ENCODE assay signal across 8 cellular contexts in the genomic region with DNA sequence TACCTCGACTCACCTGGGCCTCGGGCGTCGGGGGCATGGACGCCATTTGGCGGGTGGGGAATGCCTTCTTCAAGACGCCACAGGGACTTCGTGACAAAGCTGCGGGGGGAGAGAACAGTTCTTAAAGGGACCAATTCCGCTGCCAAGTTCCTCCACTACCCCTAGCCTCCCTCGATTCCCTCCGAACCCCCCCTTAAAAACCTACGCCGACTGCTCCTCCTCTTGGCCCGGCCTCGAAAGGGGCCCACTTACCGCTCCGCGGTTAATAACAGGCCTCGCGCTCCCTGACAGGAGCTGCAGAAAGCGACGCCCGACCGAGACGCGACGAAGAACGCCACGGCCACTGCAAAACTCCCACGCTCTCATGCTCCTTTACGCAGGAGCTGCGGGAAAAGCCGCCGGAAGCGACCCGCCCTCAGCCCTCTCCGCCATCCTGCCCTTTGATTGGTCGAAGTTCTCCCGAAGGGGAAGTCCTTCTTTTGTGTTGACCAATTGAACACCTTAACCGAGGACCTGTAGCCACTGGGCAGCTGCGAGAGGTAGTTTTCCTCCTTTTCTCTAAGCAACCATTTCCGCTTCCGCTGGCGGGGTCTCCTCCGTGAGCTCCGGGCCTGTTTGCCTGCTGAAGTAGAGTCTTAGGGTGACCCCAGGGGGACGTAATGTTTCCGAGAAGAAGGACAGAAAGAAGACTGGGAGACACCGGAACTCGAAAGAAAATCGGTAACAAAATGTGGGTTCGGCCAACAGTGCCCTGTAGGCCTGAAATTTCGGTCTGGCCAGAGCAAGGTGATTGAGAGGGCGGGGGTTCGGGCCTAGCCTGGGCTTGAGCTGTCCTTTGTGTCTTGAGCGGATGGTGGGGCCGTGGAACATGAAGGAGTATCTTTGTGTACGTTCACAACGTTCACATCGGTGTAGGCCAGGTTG. TPM values are rescaled to one million over a fixed set of nuclear protein-coding genes. Genes with fewer than 3 reads are reported as not detected.
DNase-seq lines count a peak whose midpoint lies in the region; ATAC-seq and TF ChIP-seq lines count a peak whose summit lies in the region.

Gene NAA60, plus strand, starts transcription at position 573 of the 924 bp plus-strand sequence. CDS start 32,548 bp downstream, outside the sequence.
A gene with protein sequence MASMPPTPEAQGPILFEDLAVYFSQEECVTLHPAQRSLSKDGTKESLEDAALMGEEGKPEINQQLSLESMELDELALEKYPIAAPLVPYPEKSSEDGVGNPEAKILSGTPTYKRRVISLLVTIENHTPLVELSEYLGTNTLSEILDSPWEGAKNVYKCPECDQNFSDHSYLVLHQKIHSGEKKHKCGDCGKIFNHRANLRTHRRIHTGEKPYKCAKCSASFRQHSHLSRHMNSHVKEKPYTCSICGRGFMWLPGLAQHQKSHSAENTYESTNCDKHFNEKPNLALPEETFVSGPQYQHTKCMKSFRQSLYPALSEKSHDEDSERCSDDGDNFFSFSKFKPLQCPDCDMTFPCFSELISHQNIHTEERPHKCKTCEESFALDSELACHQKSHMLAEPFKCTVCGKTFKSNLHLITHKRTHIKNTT (minus strand): TSS at position 397 of the 924 bp plus-strand sequence. CDS start 351 bp downstream, at position 46.

- peak within 1 kb of the TSS; percentile 69 for H3K27ac ChIP-seq in KOPT-K1 (ENCODE audit: low read depth, low read length, poor library complexity, severe bottlenecking)
- H3K27ac ChIP-seq in SJCRH30: peak within 1 kb of the TSS; percentile 62
- peak within 1 kb of the TSS; percentile 83 for H3K27ac ChIP-seq in neutrophil

- H3K36me3 Mint-ChIP-seq in activated naive CD4-positive, alpha-beta T cell treated with anti-CD3 and anti-CD28 coated beads, Interleukin-2, amount 10 ng/mL, durations not matched to agents 7 days and 5 days: peaks cover 42% of the 10 kb centered on the region

- no peaks in the 10 kb centered on the region for H3K27me3 Mint-ChIP-seq in activated naive CD4-positive, alpha-beta T cell treated with anti-CD3 and anti-CD28 coated beads, Interleukin-2, amount 10 ng/mL, durations not matched to agents 7 days and 5 days

- peak within 1 kb of the TSS; percentile 95 for H3K4me3 Mint-ChIP-seq in activated naive CD4-positive, alpha-beta T cell treated with anti-CD3 and anti-CD28 coated beads, Interleukin-2, amount 10 ng/mL, durations not matched to agents 7 days and 5 days

- peak within 1 kb of the TSS; percentile 96 for H3K27ac Mint-ChIP-seq in activated naive CD4-positive, alpha-beta T cell treated with anti-CD3 and anti-CD28 coated beads, Interleukin-2, amount 10 ng/mL, durations not matched to agents 7 days and 5 days

- no peak for TF ChIP-seq CTCF in neutrophil (IDR thresholded peaks at IDR 0.05)

- H3K9me3 Mint-ChIP-seq in activated naive CD4-positive, alpha-beta T cell treated with anti-CD3 and anti-CD28 coated beads, Interleukin-2, amount 10 ng/mL, durations not matched to agents 7 days and 5 days: peaks cover 27% of the 10 kb centered on the region

- H3K4me1 ChIP-seq in SJCRH30: no peaks in the 10 kb centered on the region
- H3K4me1 ChIP-seq in neutrophil (ENCODE audit: control insufficient read depth in 1 of 2, insufficient read depth in 1 of 2, low read depth in 1 of 2, low read length in 1 of 2): peaks cover 14 to 16% of the 10 kb centered on the region in 2 experiments

- peak; percentile 90 for DNase-seq in DMS153 (lab: John Stamatoyannopoulos, UW)
- DNase-seq in SJCRH30: peak; percentile 88 to 89
- DNase-seq in activated naive CD4-positive, alpha-beta T cell treated with anti-CD3 and anti-CD28 coated beads, Interleukin-2, amount 10 ng/mL, durations not matched to agents 7 days and 5 days: peak; percentile 84
- peak; percentile 89 for DNase-seq in germinal center (ENCODE audit: low spot score)
- peak; percentile 91 for DNase-seq in superior temporal gyrus (ENCODE audit: extremely low spot score)

- H3K36me3 ChIP-seq in KOPT-K1 (ENCODE audit: insufficient read depth, low read length): peaks cover 35% of the 10 kb centered on the region
- peaks cover 6% of the 10 kb centered on the region; the same call in 1 of the 2 replicates for H3K36me3 ChIP-seq in SJCRH30
- H3K36me3 ChIP-seq in neutrophil: peaks cover 4% of the 10 kb centered on the region

- H3K4me3 ChIP-seq in SJCRH30: peak within 1 kb of the TSS; percentile 78
- H3K4me3 ChIP-seq in neutrophil (ENCODE audit: low read depth in 1 of 2, low read length in 1 of 2): peak within 1 kb of the TSS; percentile 67 to 71

- CTCF ChIA-PET in activated naive CD4-positive, alpha-beta T cell treated with anti-CD3 and anti-CD28 coated beads, Interleukin-2, amount 10 ng/mL, durations not matched to agents 7 days and 5 days (lab: Charles Lee): interaction anchor here (1.0 to 1.4 kb wide), 2 partner anchors 14 to 30 kb away, joined by 3 to 6 read pairs; no protein-coding TSS in a partner anchor

- ATAC-seq in GM21717 (IDR thresholded peaks at IDR 0.05; ENCODE audit: unreplicated experiment): peak; percentile 87

- peaks cover 23% of the 10 kb centered on the region for H3K4me1 Mint-ChIP-seq in activated naive CD4-positive, alpha-beta T cell treated with anti-CD3 and anti-CD28 coated beads, Interleukin-2, amount 10 ng/mL, durations not matched to agents 7 days and 5 days

- H3K9me3 ChIP-seq in KOPT-K1 (ENCODE audit: insufficient read depth, low read length, poor library complexity, severe bottlenecking) (peaks cover 26% of the 10 kb centered on the region), SJCRH30 (replicated peaks) (0 out of 2 replicates have a peak, but pooled peaks cover 4% of the 10 kb centered on the region), neutrophil (no peaks in the 10 kb centered on the region)

- H3K27me3 ChIP-seq in SJCRH30 (no peaks in the 10 kb centered on the region), neutrophil (no peaks in the 10 kb centered on the region)

RNA-seq across cellular contexts. Expression of gene NAA60, which starts in this region (rescaled TPM):
- total RNA-seq in SJCRH30 (2014; rRNA removed; shearing (Covaris generic)): 14.1 and 21.7 TPM in 2 replicates

RNA-seq across cellular contexts. Expression of the second gene that starts in this region (rescaled TPM):
- total RNA-seq in SJCRH30 (2014; rRNA removed; shearing (Covaris generic)): 2.9 and 3.0 TPM in 2 replicates

Comparison
In these comparisons a context has a peak if more than half of its experiments do, and no peak if none do; other contexts are left out.
1. Peak in every context shown above with its lines: DNase-seq, ATAC-seq, H3K4me3 ChIP-seq and H3K27ac ChIP-seq.